In the genomic region with DNA sequence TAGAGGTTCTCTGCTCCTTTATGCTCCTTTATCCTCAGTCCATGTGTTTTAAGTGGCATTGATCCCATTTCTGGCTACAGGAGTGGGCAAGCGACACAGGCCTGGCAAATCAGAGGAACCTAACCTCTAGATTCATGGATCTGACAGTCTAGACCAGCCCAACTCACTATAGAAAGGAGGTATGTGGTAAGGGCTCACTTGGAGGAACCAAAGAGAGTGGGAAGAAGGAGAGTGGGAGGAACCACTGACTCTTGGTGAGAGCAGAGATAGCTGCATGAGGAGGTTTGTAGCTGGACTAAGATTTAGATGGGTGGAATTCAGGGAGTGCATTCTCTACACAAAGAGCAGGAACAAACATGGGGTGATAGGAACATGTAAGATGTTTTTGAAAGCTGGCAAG, we compare ENCODE assay signal across 14 cellular contexts.
"Had no signal": no experiment of that assay in that cellular context is flagged by ENCODE, and none has a peak within 500 bp of the region (broad histone marks: within the 10 kb centered on the region; RNA-seq: fewer than 3 reads in every experiment).

No MANE protein-coding gene starts in this region.

- ATAC-seq: left colon; mucosa of descending colon; natural killer cell; stimulated activated naive CD8-positive, alpha-beta T cell treated with anti-CD3 and anti-CD28 coated beads, Interleukin-15, Interleukin-2, amounts not matched to agents 100 U/mL and 50 U/mL, for 24 hours had no signal

- DNase-seq: activated CD4-positive, alpha-beta memory T cell treated with anti-CD3 and anti-CD28 coated beads, Interleukin-2, amount 10 ng/mL, durations not matched to agents 7 days and 5 days; activated CD4-positive, alpha-beta T cell treated with anti-CD3 and anti-CD28 coated beads for 1 hour; activated gamma-delta T cell; activated T-cell treated with anti-CD3 and anti-CD28 coated beads, Interleukin-2, amount 50 U/mL, for 48 hours; colonic mucosa; foreskin melanocyte; head of caudate nucleus; left colon; mucosa of descending colon; natural killer cell; occipital lobe; stimulated activated CD4-positive, alpha-beta T cell treated with anti-CD3 and anti-CD28 coated beads, Interleukin-2, amount 100 ng/mL, for 48 hours; stimulated activated naive CD8-positive, alpha-beta T cell treated with anti-CD3 and anti-CD28 coated beads, Interleukin-15, Interleukin-2, amounts not matched to agents 100 U/mL and 50 U/mL, for 24 hours; T-helper 2 cell had no signal
